ENCODE assay signal across 1 cellular context in genomic region chr20:32476684-32477593, GRCh38.
TF ChIP-seq lines count a peak whose summit lies in the region.

No MANE protein-coding gene starts in this region.

TF ChIP-seq in GM23338, 12 proteins besides CTCF, POLR2A, EP300 and RAD21 (continued from another document):
- TF ChIP-seq ZNF462 (CRISPR knock-in tag; IDR thresholded peaks at IDR 0.05): no peak
- no peak for TF ChIP-seq JUNB (IDR thresholded peaks at IDR 0.05; ENCODE audit: unreplicated experiment)
- TF ChIP-seq POLR2AphosphoS5 (IDR thresholded peaks at IDR 0.05; ENCODE audit: low read depth): no peak
